ENCODE assay signal across 8 cellular contexts in the genomic region with DNA sequence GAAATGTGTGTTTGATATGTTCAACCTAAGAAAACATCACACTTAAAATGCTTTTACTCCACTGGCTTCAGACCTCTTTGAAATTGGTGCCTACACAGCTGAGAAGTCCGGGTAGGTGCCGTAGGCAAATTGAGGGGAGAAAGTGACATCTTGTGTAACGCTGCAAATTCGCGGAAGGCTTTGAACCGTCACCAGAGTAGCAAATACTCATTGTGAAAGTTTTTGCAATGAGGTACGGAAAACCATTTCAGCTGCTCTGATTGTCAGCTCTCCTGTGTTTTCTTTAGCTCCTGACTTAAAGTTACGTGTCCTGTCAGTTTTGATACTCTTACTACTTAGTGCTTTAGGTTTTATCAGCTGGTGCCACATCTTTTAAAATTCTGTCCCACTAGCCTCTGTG.
A peak's percentile ranks its signal among the peaks of the same experiment; 100 is the strongest.
DNase-seq lines count a peak whose midpoint lies in the region; ATAC-seq, FAIRE-seq and TF ChIP-seq lines count a peak whose summit lies in the region.

No MANE protein-coding gene starts in this region.

- H3K27me3 Mint-ChIP-seq in activated T-helper 2 cell treated with anti-CD3 and anti-CD28 coated beads, Interferon-gamma antibody, Interleukin-2, Interleukin-4, amounts not matched to agents 10 μg/mL and 5 μg/mL and 100 μg/mL, durations not matched to agents 14 hours and 24 hours and 36 hours (ENCODE audit: low read depth): no peaks in the 10 kb centered on the region

- peaks cover 11% of the 10 kb centered on the region for H3K9me3 Mint-ChIP-seq in activated T-helper 2 cell treated with anti-CD3 and anti-CD28 coated beads, Interferon-gamma antibody, Interleukin-2, Interleukin-4, amounts not matched to agents 10 μg/mL and 5 μg/mL and 100 μg/mL, durations not matched to agents 14 hours and 24 hours and 36 hours

- FAIRE-seq in GM12891 (lab: Jason Lieb, UNC): peak; percentile 97

- TF ChIP-seq POLR2A in GM12891 (IDR thresholded peaks at IDR 0.05; ENCODE audit: low read depth, low read length): no peak
- no peak for TF ChIP-seq POLR2A in right lobe of liver (IDR thresholded peaks at IDR 0.05)

- peaks cover 18% of the 10 kb centered on the region for H3K4me1 Mint-ChIP-seq in activated T-helper 2 cell treated with anti-CD3 and anti-CD28 coated beads, Interferon-gamma antibody, Interleukin-2, Interleukin-4, amounts not matched to agents 10 μg/mL and 5 μg/mL and 100 μg/mL, durations not matched to agents 14 hours and 24 hours and 36 hours (ENCODE audit: low read depth)

- 13% methylated on average over 4 of the region's 8 CpGs for WGBS in right lobe of liver (ENCODE audit: insufficient coverage, low coverage, low lambda C conversion rate, missing lambda C conversion rate)

- intact Hi-C loops in right lobe of liver (cut with DNase I): no loop called here
- intact Hi-C loops in activated T-helper 2 cell treated with anti-CD3 and anti-CD28 coated beads, Interferon-gamma antibody, Interleukin-2, Interleukin-4, amounts not matched to agents 10 μg/mL and 5 μg/mL and 100 μg/mL, durations not matched to agents 14 hours and 24 hours and 36 hours (cut with micrococcal nuclease): loop anchor here (5.0 kb wide), 1 partner anchor 285 kb away; a partner anchor contains a TSS

- H3K4me1 ChIP-seq in right lobe of liver: peaks cover 0 to 25% (median 12%) of the 10 kb centered on the region in 4 donors

- DNase-seq in GM12891 (ENCODE audit: insufficient read length, low spot score) (peak; percentile 50), right lobe of liver (peak in 1 of 3 donors; percentile 64), AML-193 (lab: John Stamatoyannopoulos, UW) (no peak), epidermal melanocyte (ENCODE audit: insufficient read length, low spot score) (no peak), SKM-1 (lab: John Stamatoyannopoulos, UW; ENCODE audit: unreplicated experiment) (no peak)
- DNase-seq in activated T-helper 2 cell treated with anti-CD3 and anti-CD28 coated beads, Interferon-gamma antibody, Interleukin-2, Interleukin-4, amounts not matched to agents 10 μg/mL and 5 μg/mL and 100 μg/mL, durations not matched to agents 14 hours and 24 hours and 36 hours (ENCODE audit: low spot score): no peak

- H3K36me3 ChIP-seq in right lobe of liver: no peaks in the 10 kb centered on the region

- no peaks in the 10 kb centered on the region for H3K9me3 ChIP-seq in right lobe of liver

- TF ChIP-seq CTCF in right lobe of liver (IDR thresholded peaks at IDR 0.05): no peak

- H3K27ac Mint-ChIP-seq in activated T-helper 2 cell treated with anti-CD3 and anti-CD28 coated beads, Interferon-gamma antibody, Interleukin-2, Interleukin-4, amounts not matched to agents 10 μg/mL and 5 μg/mL and 100 μg/mL, durations not matched to agents 14 hours and 24 hours and 36 hours: no peak overlapping the region

- ATAC-seq in GM21367 (IDR thresholded peaks at IDR 0.05; ENCODE audit: unreplicated experiment) (peak; percentile 96), HG03575 (IDR thresholded peaks at IDR 0.05; ENCODE audit: extremely low read depth, insufficient number of reproducible peaks, low FRiP score, unreplicated experiment) (peak; percentile 88), right lobe of liver (peak; percentile 66 to 76 (median 70))

- peak overlapping the region; percentile 8 to 78 (median 26) for H3K27ac ChIP-seq in right lobe of liver

- H3K27me3 ChIP-seq in right lobe of liver: no peaks in the 10 kb centered on the region

- H3K4me3 ChIP-seq in right lobe of liver: no peak overlapping the region

- peaks cover 30% of the 10 kb centered on the region for H3K36me3 Mint-ChIP-seq in activated T-helper 2 cell treated with anti-CD3 and anti-CD28 coated beads, Interferon-gamma antibody, Interleukin-2, Interleukin-4, amounts not matched to agents 10 μg/mL and 5 μg/mL and 100 μg/mL, durations not matched to agents 14 hours and 24 hours and 36 hours (ENCODE audit: low read depth)

- no peak overlapping the region for H3K4me3 Mint-ChIP-seq in activated T-helper 2 cell treated with anti-CD3 and anti-CD28 coated beads, Interferon-gamma antibody, Interleukin-2, Interleukin-4, amounts not matched to agents 10 μg/mL and 5 μg/mL and 100 μg/mL, durations not matched to agents 14 hours and 24 hours and 36 hours (ENCODE audit: low read depth)

TF ChIP-seq in GM12891, 5 proteins besides CTCF, POLR2A, EP300 and RAD21:
- TF ChIP-seq POU2F2 (IDR thresholded peaks at IDR 0.05; ENCODE audit: low read depth, low read length) (peak; percentile 90), POLR2AphosphoS5 (IDR thresholded peaks at IDR 0.05; ENCODE audit: low read depth, low read length) (no peak), PAX5 (IDR thresholded peaks at IDR 0.05; ENCODE audit: insufficient read depth, low read length, severe bottlenecking) (peak; percentile 29), TAF1 (IDR thresholded peaks at IDR 0.05; ENCODE audit: low read depth, low read length) (no peak), SPI1 (IDR thresholded peaks at IDR 0.05; ENCODE audit: low read depth, low read length) (no peak)
